Comparison of ENCODE assay signal across 27 cellular contexts in genomic region chr16:86777098-86777946, GRCh38.
DNase-seq lines count a peak whose midpoint lies in the region; ATAC-seq and TF ChIP-seq lines count a peak whose summit lies in the region.
"Had no signal": no experiment of that assay in that cellular context is flagged by ENCODE, and none has a peak within 500 bp of the region (broad histone marks: within the 10 kb centered on the region; RNA-seq: fewer than 3 reads in every experiment).

No MANE protein-coding gene starts in this region.

- H2BK15ac ChIP-seq in IMR-90 (ENCODE audit: low read depth, low read length): no peak overlapping the region

- ATAC-seq in IMR-90 (ENCODE audit: low read depth): no peak
- no peak for ATAC-seq in GM19463 (IDR thresholded peaks at IDR 0.05; ENCODE audit: unreplicated experiment)
- ATAC-seq in HG03159 (IDR thresholded peaks at IDR 0.05; ENCODE audit: unreplicated experiment): no peak
- ATAC-seq: A549, GM12878 had no signal

- TF ChIP-seq POLR2A in IMR-90 (IDR thresholded peaks at IDR 0.05; ENCODE audit: low read depth, low read length): no peak
- TF ChIP-seq POLR2A in sigmoid colon (IDR thresholded peaks at IDR 0.05): no peak

- H3K36me3 ChIP-seq in IMR-90 (ENCODE audit: control insufficient read depth, insufficient read depth, low read length) (no peaks in the 10 kb centered on the region), sigmoid colon (no peaks in the 10 kb centered on the region)

- H3K23ac ChIP-seq in IMR-90 (ENCODE audit: low read depth, low read length): no peak overlapping the region

- no peak overlapping the region for H2BK20ac ChIP-seq in IMR-90 (ENCODE audit: low read depth, low read length)

- H2BK5ac ChIP-seq in IMR-90 (ENCODE audit: low read depth, low read length, poor library complexity, severe bottlenecking): no peak overlapping the region

- H3K4me2 ChIP-seq in IMR-90 (ENCODE audit: low read depth, low read length): no peak overlapping the region
- H3K4me2 ChIP-seq: A549, KMS-11 had no signal

- CTCF ChIA-PET in IMR-90 (lab: Yijun Ruan, JAX): no interaction called here

- H2AFZ ChIP-seq in IMR-90 (replicated peaks; ENCODE audit: low read length, poor library complexity): no peak overlapping the region

- H4K20me1 ChIP-seq in IMR-90 (ENCODE audit: insufficient read depth, low read length): 0 out of 2 replicates have a peak, but pooled peaks cover 2% of the 10 kb centered on the region

- H3K4me3 ChIP-seq in IMR-90 (ENCODE audit: insufficient read depth, low read depth, low read length) (no peak overlapping the region), choroid plexus epithelial cell (ENCODE audit: low read depth, low read length) (no peak overlapping the region), sigmoid colon (no peak overlapping the region)
- H3K4me3 ChIP-seq: A549, GM12878 had no signal

- POLR2A ChIA-PET in IMR-90 (lab: Charles Lee; ENCODE audit: unreplicated experiment): no interaction called here

- H2AK9ac ChIP-seq in IMR-90 (replicated peaks; ENCODE audit: low read depth, low read length, poor library complexity): no peak overlapping the region

- H3K4ac ChIP-seq in IMR-90 (ENCODE audit: low read depth, low read length): no peak overlapping the region

- H3K14ac ChIP-seq in IMR-90 (replicated peaks; ENCODE audit: low read depth, low read length): no peak overlapping the region

- DNase-seq in IMR-90 (peak; percentile 66), choroid plexus epithelial cell (ENCODE audit: low read depth) (peak; percentile 59), left kidney (ENCODE audit: low read depth, low spot score) (peak; percentile 56), sigmoid colon (peak; percentile 40), DMS53 treated with DMSO at 0.1 percent for 48 hours (lab: John Stamatoyannopoulos, UW; ENCODE audit: unreplicated experiment) (no peak), 8988T (no peak)
- DNase-seq: C1 segment of cervical spinal cord; CD4-positive, alpha-beta memory T cell; COR-L47; DMS79; EL; GDM1; HCEC 1CT; MM.1S; NCI-H1048; NCI-H1417; NCI-H1694; NCI-H2029 treated with DMSO at 0.1 percent for 48 hours; NCI-H446 treated with DMSO at 0.1 percent for 48 hours; NCI-H526; Right ventricle myocardium superior; RPMI8226 had no signal

- H3K9me3 ChIP-seq in IMR-90 (ENCODE audit: control insufficient read depth, insufficient read depth, low read length) (no peaks in the 10 kb centered on the region), sigmoid colon (no peaks in the 10 kb centered on the region)
- H3K9me3 ChIP-seq: A549 had no signal

- no TSS peak for BruUV-seq in IMR-90 (replicated peaks; lab: Mats Ljungman, UMichigan)

- no peak overlapping the region for H2AK5ac ChIP-seq in IMR-90 (ENCODE audit: low read depth, low read length)

- TF ChIP-seq EP300 in sigmoid colon (IDR thresholded peaks at IDR 0.05): no peak

- no peak overlapping the region for H4K5ac ChIP-seq in IMR-90 (ENCODE audit: low read depth, low read length)

- dilution Hi-C loops in IMR-90 (cut with HindIII; ENCODE audit: low sequenced_read_pairs, unreplicated experiment): no loop called here

- H3K27ac ChIP-seq in IMR-90 (ENCODE audit: insufficient read depth, low read length) (no peak overlapping the region), sigmoid colon (no peak overlapping the region)
- H3K27ac ChIP-seq: A549, KMS-11 had no signal

- H3K4me1 ChIP-seq in IMR-90 (ENCODE audit: control insufficient read depth, insufficient read depth, low read length) (peaks cover 11% of the 10 kb centered on the region), sigmoid colon (no peaks in the 10 kb centered on the region)
- H3K4me1 ChIP-seq: A549 had no signal

- intact Hi-C loops in IMR-90 (cut with micrococcal nuclease): no loop called here
- intact Hi-C loops in sigmoid colon (cut with DNase I): no loop called here

- H2BK120ac ChIP-seq in IMR-90 (ENCODE audit: low read depth, low read length): no peak overlapping the region

- H3K27me3 ChIP-seq in IMR-90 (ENCODE audit: control insufficient read depth, insufficient read depth, low read length) (peaks cover 18% of the 10 kb centered on the region), sigmoid colon (peaks cover 2 to 80% (median 38%) of the 10 kb centered on the region in 3 donors)

- H3K56ac ChIP-seq in IMR-90 (ENCODE audit: extremely low read depth, insufficient read depth, low read length): no peak overlapping the region

- in situ Hi-C loops in IMR-90 (cut with MboI; ENCODE audit: low sequenced_read_pairs): no loop called here

- H3K18ac ChIP-seq in IMR-90 (ENCODE audit: low read depth, low read length): no peak overlapping the region

- TF ChIP-seq CTCF in IMR-90 (conservative IDR thresholded peaks at IDR 0.05; ENCODE audit: low read depth, low read length) (no peak), choroid plexus epithelial cell (conservative IDR thresholded peaks at IDR 0.05; ENCODE audit: low read depth, low read length) (no peak), sigmoid colon (IDR thresholded peaks at IDR 0.05) (no peak)

- H3K79me1 ChIP-seq in IMR-90 (ENCODE audit: low read depth in 1 of 2, low read length in 2 of 2): no peaks in the 10 kb centered on the region

- no peak for TF ChIP-seq RAD21 in IMR-90 (IDR thresholded peaks at IDR 0.05; ENCODE audit: low read length)

- H3K9me1 ChIP-seq in IMR-90 (ENCODE audit: insufficient read depth, low read length): peaks cover 9% of the 10 kb centered on the region

- no peak overlapping the region for H4K91ac ChIP-seq in IMR-90 (ENCODE audit: insufficient read depth, low read depth, low read length)

- H3K9ac ChIP-seq in IMR-90 (ENCODE audit: low read depth, low read length): no peak overlapping the region
- H3K9ac ChIP-seq: KMS-11 had no signal

- WGBS in IMR-90 (ENCODE audit: extremely low coverage in 2 of 2, insufficient read length in 1 of 2), 2 experiments: 83% methylated on average over 5 of the region's 12 CpGs; no CpG with 5 or more reads in 1 of the 2 experiments
- 50 to 67% methylated on average over 12 of the region's 12 CpGs for WGBS in sigmoid colon, 2 donors

- H4K8ac ChIP-seq in IMR-90 (ENCODE audit: low read depth in 2 of 2, low read length in 2 of 2): no peak overlapping the region

TF ChIP-seq in IMR-90, 13 proteins besides CTCF, POLR2A, EP300 and RAD21:
- TF ChIP-seq MXI1 (IDR thresholded peaks at IDR 0.05; ENCODE audit: borderline replicate concordance, low read depth, low read length) (no peak), FOS (IDR thresholded peaks at IDR 0.05; ENCODE audit: low read depth, low read length) (peak; percentile 59; the same call in 1 of the 2 replicates), CHD1 (IDR thresholded peaks at IDR 0.05; ENCODE audit: low read depth, low read length) (no peak), RFX5 (IDR thresholded peaks at IDR 0.05; ENCODE audit: low read depth, low read length) (no peak), RCOR1 (IDR thresholded peaks at IDR 0.05; ENCODE audit: insufficient replicate concordance, low read length) (no peak), NFE2L2 (IDR thresholded peaks at IDR 0.05; ENCODE audit: low read depth, low read length) (no peak), SMC3 (IDR thresholded peaks at IDR 0.05; ENCODE audit: low read depth, low read length) (no peak), MAZ (IDR thresholded peaks at IDR 0.05; ENCODE audit: borderline replicate concordance, low read depth, low read length) (no peak), USF2 (IDR thresholded peaks at IDR 0.05; ENCODE audit: low read depth, low read length) (no peak), CEBPB (IDR thresholded peaks at IDR 0.05; ENCODE audit: low read depth, low read length) (peak; percentile 45; the same call in 1 of the 2 replicates)

Comparison
In these comparisons a context has a peak if more than half of its experiments do, and no peak if none do; other contexts are left out.
1. DNase-seq: peak in IMR-90 (single experiment), choroid plexus epithelial cell (single experiment), left kidney (single experiment) and sigmoid colon (single experiment); none in DMS53 treated with DMSO at 0.1 percent for 48 hours (single experiment) and 8988T (single experiment).